Comparison of ENCODE assay signal across 17 cellular contexts in the genomic region with DNA sequence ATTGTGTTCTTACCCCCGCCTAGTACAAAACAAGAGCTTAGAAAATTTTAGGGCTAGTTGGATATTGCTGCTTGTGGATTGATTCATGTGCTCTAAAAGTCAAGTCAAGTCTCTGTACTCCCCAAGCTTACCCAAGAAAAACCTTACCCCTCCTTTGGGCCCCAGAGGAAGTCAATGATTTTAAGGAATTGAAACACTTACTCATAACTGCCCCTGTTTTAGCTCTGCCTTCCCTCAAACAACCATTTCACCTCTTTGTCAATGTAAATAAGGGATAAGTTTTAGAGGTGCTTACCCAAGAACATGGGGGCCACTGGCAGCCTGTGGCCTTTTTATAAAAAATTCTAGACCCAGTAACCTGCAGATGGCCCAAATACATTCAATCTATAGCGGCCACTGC.
DNase-seq lines count a peak whose midpoint lies in the region; ATAC-seq and TF ChIP-seq lines count a peak whose summit lies in the region.
"Had no signal": no experiment of that assay in that cellular context is flagged by ENCODE, and none has a peak within 500 bp of the region (broad histone marks: within the 10 kb centered on the region; RNA-seq: fewer than 3 reads in every experiment).

No MANE protein-coding gene starts in this region.

- no TSS peak for BruUV-seq in OCI-LY7 (replicated peaks; lab: Mats Ljungman, UMichigan)

- peaks cover 39 to 45% of the 10 kb centered on the region in 2 experiments for H3K9me3 Mint-ChIP-seq in H9

- CTCF ChIA-PET in OCI-LY7 (lab: Charles Lee; ENCODE audit: unreplicated experiment) = no interaction called here

- H3K4me2 ChIP-seq in OCI-LY7 (ENCODE audit: low read length) (0 out of 2 replicates have a peak overlapping the region, but pooled peaks have one; percentile 12), H9 (ENCODE audit: insufficient read depth, insufficient read length, low read length) (no peak overlapping the region)

- H3K9ac ChIP-seq in H9 (ENCODE audit: extremely low read depth, insufficient read length, low read length) = no peak overlapping the region

- peaks cover 40 to 60% (median 50%) of the 10 kb centered on the region in 3 experiments for H3K36me3 Mint-ChIP-seq in H9 (ENCODE audit: insufficient read depth in 1 of 3, low read depth in 3 of 3)
- H3K36me3 Mint-ChIP-seq: brain, natural killer cell had no signal

- no peak overlapping the region for H3T11ph ChIP-seq in H9 (ENCODE audit: low read length)

- H3K36me3 ChIP-seq in OCI-LY7 (ENCODE audit: insufficient read depth, low read length) = no peaks in the 10 kb centered on the region

- no peaks in the 10 kb centered on the region for H3K27me3 ChIP-seq in H9 (ENCODE audit: insufficient read depth, low read length)

- no peak overlapping the region for H3K4ac ChIP-seq in H9 (ENCODE audit: low read depth, low read length)

- no peak overlapping the region for H2AK5ac ChIP-seq in H9 (ENCODE audit: insufficient read length, low read length)

- no peak overlapping the region for H4K5ac ChIP-seq in H9 (ENCODE audit: insufficient read length, low read depth, low read length)

- H2BK15ac ChIP-seq in H9 (ENCODE audit: low read depth, low read length) = no peak overlapping the region

- no peak overlapping the region for H3K14ac ChIP-seq in H9 (ENCODE audit: insufficient read depth, low read length)

- no peak overlapping the region for H2BK5ac ChIP-seq in H9 (ENCODE audit: insufficient read length, low read length)

- no peaks in the 10 kb centered on the region for H3K9me2 ChIP-seq in OCI-LY7 (ENCODE audit: insufficient read depth, low read length)

- no peaks in the 10 kb centered on the region for H3K9me3 ChIP-seq in OCI-LY7 (ENCODE audit: low read length)
- H3K9me3 ChIP-seq in H9 (ENCODE audit: control insufficient read depth, low read depth, low read length) = peaks cover 27% of the 10 kb centered on the region

- H3K79me2 ChIP-seq in OCI-LY7 (ENCODE audit: insufficient read depth, low read depth, low read length) (no peaks in the 10 kb centered on the region), H9 (ENCODE audit: insufficient read depth, low read length) (no peaks in the 10 kb centered on the region)

- H3K23ac ChIP-seq in H9 (ENCODE audit: insufficient read length, low read depth, low read length) = no peak overlapping the region

- H2BK20ac ChIP-seq in H9 (ENCODE audit: low read depth, low read length, poor library complexity, severe bottlenecking) = no peak overlapping the region

- H3K56ac ChIP-seq in H9 (ENCODE audit: insufficient read length, low read depth, low read length) = no peak overlapping the region

- H3K18ac ChIP-seq in H9 (ENCODE audit: insufficient read length, low read depth, low read length) = no peak overlapping the region

- DNase-seq in OCI-LY7 (ENCODE audit: low spot score) (no peak), NCI-H1048 (lab: John Stamatoyannopoulos, UW) (no peak), GOT3 (lab: John Stamatoyannopoulos, UW) (no peak), left lobe of liver (ENCODE audit: low spot score) (no peak), H9 (no peak)
- DNase-seq: activated T-cell treated with anti-CD3 and anti-CD28 coated beads, Interleukin-2, amount 50 U/mL, for 1 hour; natural killer cell; NCI-H1092 treated with DMSO at 0.1 percent for 48 hours; NK-92 treated with Interleukin-12 subunit alpha and Interleukin-12 subunit beta, amount 100 ng/mL, for 24 hours had no signal

- H2AFZ ChIP-seq in OCI-LY7 (ENCODE audit: low read length) (no peak overlapping the region), H9 (ENCODE audit: low read length) (no peak overlapping the region)

- no peak overlapping the region for H4K8ac ChIP-seq in H9 (replicated peaks; ENCODE audit: insufficient read length, low read depth, low read length)

- no peak for TF ChIP-seq CTCF in OCI-LY7 (conservative IDR thresholded peaks at IDR 0.05; ENCODE audit: low read length)
- no peak for TF ChIP-seq CTCF in H9 (conservative IDR thresholded peaks at IDR 0.05)

- no peak overlapping the region for H3K4me3 Mint-ChIP-seq in H9
- H3K4me3 Mint-ChIP-seq: B cell; brain; natural killer cell; T-helper 2 cell treated with Interferon-gamma antibody and Interleukin-4, amounts not matched to agents 5 μg/mL and 100 μg/mL, for 36 hours had no signal

- no peak overlapping the region for H3K4me3 ChIP-seq in OCI-LY7 (ENCODE audit: low read depth, low read length, poor library complexity, severe bottlenecking)

- POLR2A ChIA-PET in OCI-LY7 (lab: Charles Lee) = interaction anchor here (0.6 kb wide), 1 partner anchor 561 kb away, joined by 3 read pairs; no protein-coding TSS in a partner anchor

- H3K4me1 Mint-ChIP-seq in H9 = peaks cover 13 to 51% of the 10 kb centered on the region in 2 experiments
- H3K4me1 Mint-ChIP-seq: brain, natural killer cell had no signal

- H3K4me1 ChIP-seq in OCI-LY7 (ENCODE audit: insufficient read depth, low read length, poor library complexity, severe bottlenecking) (peaks cover 17% of the 10 kb centered on the region), H9 (ENCODE audit: insufficient read depth, low read length) (no peaks in the 10 kb centered on the region)

- peak; percentile 88 for ATAC-seq in GM18517 (IDR thresholded peaks at IDR 0.05; ENCODE audit: unreplicated experiment)
- ATAC-seq in GM21526 (IDR thresholded peaks at IDR 0.05; ENCODE audit: low FRiP score, unreplicated experiment) = peak; percentile 95
- peak; percentile 68 for ATAC-seq in HG03097 (IDR thresholded peaks at IDR 0.05; ENCODE audit: low FRiP score, unreplicated experiment)
- ATAC-seq in left lobe of liver = no peak
- ATAC-seq: natural killer cell had no signal

- no peaks in the 10 kb centered on the region for H3K27me3 Mint-ChIP-seq in H9 (ENCODE audit: low read depth)

- no peak overlapping the region for H3K27ac Mint-ChIP-seq in H9
- H3K27ac Mint-ChIP-seq: B cell; brain; natural killer cell; T-helper 2 cell treated with Interferon-gamma antibody and Interleukin-4, amounts not matched to agents 5 μg/mL and 100 μg/mL, for 36 hours had no signal

- no peaks in the 10 kb centered on the region for H3K79me1 ChIP-seq in H9 (ENCODE audit: insufficient read depth, low read depth, low read length, poor library complexity, severe bottlenecking)

- H3K27ac ChIP-seq in OCI-LY7 (ENCODE audit: low read depth, low read length, poor library complexity, severe bottlenecking) (no peak overlapping the region), H9 (ENCODE audit: insufficient read length, low read depth, low read length) (no peak overlapping the region)
- H3K27ac ChIP-seq: epithelial cell of prostate, HL-60 had no signal

- H4K91ac ChIP-seq in H9 (ENCODE audit: insufficient read length, low read depth, low read length) = no peak overlapping the region

- H2BK12ac ChIP-seq in H9 (ENCODE audit: insufficient read length, low read depth, low read length) = no peak overlapping the region

- no peaks in the 10 kb centered on the region for H3K23me2 ChIP-seq in H9 (ENCODE audit: insufficient read length, low read depth, low read length, poor library complexity, severe bottlenecking)

- WGBS in H9 (ENCODE audit: extremely low coverage, insufficient read length, low lambda C conversion rate) = no CpG with 5 or more reads among the region's 2 CpGs

- intact Hi-C loops in OCI-LY7 (cut with micrococcal nuclease; ENCODE audit: unreplicated experiment) = no loop called here

- no peaks in the 10 kb centered on the region for H4K20me1 ChIP-seq in OCI-LY7 (ENCODE audit: insufficient read depth, low read length)
- H4K20me1 ChIP-seq in H9 (ENCODE audit: control insufficient read depth, insufficient read depth, insufficient read length) = no peaks in the 10 kb centered on the region

- H2BK120ac ChIP-seq in H9 (ENCODE audit: low read depth, low read length, poor library complexity, severe bottlenecking) = no peak overlapping the region
